ENCODE assay signal across 1 cellular context in genomic region chr12:210277-211141, GRCh38.
A peak's percentile ranks its signal among the peaks of the same experiment; 100 is the strongest.
TF ChIP-seq lines count a peak whose summit lies in the region.

No MANE protein-coding gene starts in this region.

TF ChIP-seq in HepG2, 621 proteins besides CTCF, POLR2A, EP300 and RAD21 (continued from another document and continues in another):
- TF ChIP-seq ZUFSP (CRISPR knock-in tag; IDR thresholded peaks at IDR 0.05; ENCODE audit: borderline replicate concordance) = no peak
- TF ChIP-seq JARID2 (CRISPR knock-in tag; IDR thresholded peaks at IDR 0.05; ENCODE audit: insufficient replicate concordance) = no peak
- no peak for TF ChIP-seq ADNP (CRISPR knock-in tag; IDR thresholded peaks at IDR 0.05)
- TF ChIP-seq MYNN (CRISPR knock-in tag; IDR thresholded peaks at IDR 0.05; ENCODE audit: low read depth) = no peak
- TF ChIP-seq SNAPC5 (CRISPR knock-in tag; IDR thresholded peaks at IDR 0.05; ENCODE audit: borderline replicate concordance) = peak; percentile 91
- TF ChIP-seq SMAD3 (CRISPR knock-in tag; IDR thresholded peaks at IDR 0.05) = peak; percentile 98
- peak; percentile 99 for TF ChIP-seq PITX1 (CRISPR knock-in tag; IDR thresholded peaks at IDR 0.05)
- TF ChIP-seq NCOA5 (CRISPR knock-in tag; IDR thresholded peaks at IDR 0.05) = no peak
- 0 out of 2 replicates have a peak, but pooled peaks have one; percentile 35 for TF ChIP-seq ZNF558 (CRISPR knock-in tag; IDR thresholded peaks at IDR 0.05; ENCODE audit: borderline replicate concordance)
- peak; percentile 100 for TF ChIP-seq HDAC1 (CRISPR knock-in tag; IDR thresholded peaks at IDR 0.05)
- no peak for TF ChIP-seq SNAPC4 (CRISPR knock-in tag; IDR thresholded peaks at IDR 0.05)
- TF ChIP-seq GATAD2A (CRISPR knock-in tag; IDR thresholded peaks at IDR 0.05) = peak; percentile 97
- no peak for TF ChIP-seq E2F2 (CRISPR knock-in tag; IDR thresholded peaks at IDR 0.05; ENCODE audit: borderline replicate concordance)
- no peak for TF ChIP-seq ZSCAN12 (CRISPR knock-in tag; IDR thresholded peaks at IDR 0.05)
- TF ChIP-seq SATB2 (CRISPR knock-in tag; IDR thresholded peaks at IDR 0.05) = 0 out of 2 replicates have a peak, but pooled peaks have one; percentile 65
- no peak for TF ChIP-seq U2AF2 (IDR thresholded peaks at IDR 0.05; ENCODE audit: low read depth, low read length)
- TF ChIP-seq CREB3 (CRISPR knock-in tag; IDR thresholded peaks at IDR 0.05) = no peak
- TF ChIP-seq ELK4 (CRISPR knock-in tag; IDR thresholded peaks at IDR 0.05; ENCODE audit: borderline replicate concordance) = no peak
- TF ChIP-seq SP140L (CRISPR knock-in tag; IDR thresholded peaks at IDR 0.05; ENCODE audit: borderline replicate concordance) = peak; percentile 65; the same call in 1 of the 2 replicates
- TF ChIP-seq GABPB1 (CRISPR knock-in tag; IDR thresholded peaks at IDR 0.05) = peak; percentile 67
- TF ChIP-seq TBX2 (CRISPR knock-in tag; IDR thresholded peaks at IDR 0.05; ENCODE audit: borderline replicate concordance) = peak; percentile 100
- no peak for TF ChIP-seq SNRNP70 (IDR thresholded peaks at IDR 0.05; ENCODE audit: low read depth, low read length)
- TF ChIP-seq ARID3A (IDR thresholded peaks at IDR 0.05; ENCODE audit: low read depth, low read length) = no peak; the same call in 1 of the 2 replicates
- peak; percentile 98 for TF ChIP-seq CBFB (CRISPR knock-in tag; IDR thresholded peaks at IDR 0.05)
- TF ChIP-seq HMGXB4 (CRISPR knock-in tag; IDR thresholded peaks at IDR 0.05; ENCODE audit: borderline replicate concordance in 1 of 2, low read depth in 1 of 2) = peak; percentile 73 to 78; a peak in 3 of 4 replicates
- peak; percentile 99 for TF ChIP-seq ZNF703 (CRISPR knock-in tag; IDR thresholded peaks at IDR 0.05; ENCODE audit: borderline replicate concordance)
- peak; percentile 80; the same call in 1 of the 2 replicates for TF ChIP-seq ATF7-NPFF (CRISPR knock-in tag; IDR thresholded peaks at IDR 0.05; ENCODE audit: low read depth)
- TF ChIP-seq SIN3A (IDR thresholded peaks at IDR 0.05; ENCODE audit: borderline replicate concordance, low read depth, low read length) = peak; percentile 61; the same call in 1 of the 2 replicates
- peak; percentile 99 for TF ChIP-seq FOXO1 (CRISPR knock-in tag; IDR thresholded peaks at IDR 0.05)
- peak; percentile 96 for TF ChIP-seq ISL2 (CRISPR knock-in tag; IDR thresholded peaks at IDR 0.05)
- TF ChIP-seq NCOA2 (CRISPR knock-in tag; IDR thresholded peaks at IDR 0.05) = peak; percentile 96
- peak; percentile 76 for TF ChIP-seq KMT2A (CRISPR knock-in tag; IDR thresholded peaks at IDR 0.05)
- no peak for TF ChIP-seq ZNF790 (CRISPR knock-in tag; IDR thresholded peaks at IDR 0.05; ENCODE audit: borderline replicate concordance)
- TF ChIP-seq ZFP91 (CRISPR knock-in tag; IDR thresholded peaks at IDR 0.05; ENCODE audit: borderline replicate concordance) = peak; percentile 93
- no peak for TF ChIP-seq ZNF773 (CRISPR knock-in tag; IDR thresholded peaks at IDR 0.05; ENCODE audit: borderline replicate concordance)
- no peak for TF ChIP-seq NFIB (CRISPR knock-in tag; IDR thresholded peaks at IDR 0.05; ENCODE audit: borderline replicate concordance)
- no peak for TF ChIP-seq HNRNPH1 (optimal IDR thresholded peaks at IDR 0.05; ENCODE audit: low read depth, low read length)
- TF ChIP-seq ZNF101 (CRISPR knock-in tag; IDR thresholded peaks at IDR 0.05; ENCODE audit: borderline replicate concordance, low read depth) = 0 out of 2 replicates have a peak, but pooled peaks have one; percentile 83
- TF ChIP-seq NFE2L1 (CRISPR knock-in tag; IDR thresholded peaks at IDR 0.05; ENCODE audit: borderline replicate concordance) = no peak
- peak; percentile 91; the same call in 1 of the 2 replicates for TF ChIP-seq ZIK1 (CRISPR knock-in tag; IDR thresholded peaks at IDR 0.05; ENCODE audit: borderline replicate concordance, low read depth)
- TF ChIP-seq MTA3 (CRISPR knock-in tag; IDR thresholded peaks at IDR 0.05) = no peak
- peak; percentile 90 for TF ChIP-seq ZKSCAN8 (CRISPR knock-in tag; IDR thresholded peaks at IDR 0.05; ENCODE audit: borderline replicate concordance)
- TF ChIP-seq FOXM1 (CRISPR knock-in tag; IDR thresholded peaks at IDR 0.05) = no peak
- peak; percentile 78 for TF ChIP-seq ZSCAN22 (CRISPR knock-in tag; IDR thresholded peaks at IDR 0.05)
- TF ChIP-seq PLSCR1 (CRISPR knock-in tag; IDR thresholded peaks at IDR 0.05; ENCODE audit: borderline replicate concordance) = no peak
- peak; percentile 100 for TF ChIP-seq RXRB (CRISPR knock-in tag; IDR thresholded peaks at IDR 0.05; ENCODE audit: borderline replicate concordance)
- no peak for TF ChIP-seq TIGD3 (CRISPR knock-in tag; IDR thresholded peaks at IDR 0.05; ENCODE audit: borderline replicate concordance)
